14 cellular contexts compared by ENCODE assay signal in genomic region chr12:49105504-49106120, GRCh38. TPM values are rescaled to one million over a fixed set of nuclear protein-coding genes. Genes with fewer than 3 reads are reported as not detected.
A peak's percentile ranks its signal among the peaks of the same experiment; 100 is the strongest.
DNase-seq lines count a peak whose midpoint lies in the region; TF ChIP-seq lines count a peak whose summit lies in the region.
"Had no signal": no experiment of that assay in that cellular context is flagged by ENCODE, and none has a peak within 500 bp of the region (broad histone marks: within the 10 kb centered on the region; RNA-seq: fewer than 3 reads in every experiment).

No MANE protein-coding gene starts in this region.

- DNase-seq in AG10803 (ENCODE audit: low read depth) (peak; percentile 24), cardiac fibroblast (ENCODE audit: low read depth in 2 of 2) (peak; percentile 55 to 80), iris pigment epithelial cell (ENCODE audit: low read depth) (peak; percentile 56), NCI-H1417 treated with DMSO at 0.1 percent for 48 hours (lab: John Stamatoyannopoulos, UW) (no peak), kidney glomerular epithelial cell (lab: John Stamatoyannopoulos, UW) (no peak), dorsolateral prefrontal cortex (no peak)
- no peak for DNase-seq in activated CD4-positive, alpha-beta memory T cell treated with anti-CD3 and anti-CD28 coated beads, Interleukin-2, amount 10 ng/mL, durations not matched to agents 7 days and 5 days
- DNase-seq: activated CD8-positive, alpha-beta memory T cell treated with anti-CD3 and anti-CD28 coated beads for 24 hours; activated naive CD4-positive, alpha-beta T cell treated with anti-CD3 and anti-CD28 coated beads, Interleukin-2, amount 50 U/mL, for 16 hours; NCI-H2227 treated with DMSO at 0.1 percent for 48 hours had no signal

- intact Hi-C loops in dorsolateral prefrontal cortex (cut with DNase I), result no loop called here

- peaks cover 33% of the 10 kb centered on the region for H3K36me3 Mint-ChIP-seq in activated CD4-positive, alpha-beta memory T cell treated with anti-CD3 and anti-CD28 coated beads, Interleukin-2, amount 10 ng/mL, durations not matched to agents 7 days and 5 days (ENCODE audit: low read depth)

- H3K27ac ChIP-seq in dorsolateral prefrontal cortex, result no peak overlapping the region
- H3K27ac ChIP-seq: cardiac muscle cell, suprapubic skin, VCaP had no signal

- H3K27ac Mint-ChIP-seq in activated CD4-positive, alpha-beta memory T cell treated with anti-CD3 and anti-CD28 coated beads, Interleukin-2, amount 10 ng/mL, durations not matched to agents 7 days and 5 days, result no peak overlapping the region

- no peaks in the 10 kb centered on the region for H3K9me3 Mint-ChIP-seq in activated CD4-positive, alpha-beta memory T cell treated with anti-CD3 and anti-CD28 coated beads, Interleukin-2, amount 10 ng/mL, durations not matched to agents 7 days and 5 days

- H3K4me1 Mint-ChIP-seq in activated CD4-positive, alpha-beta memory T cell treated with anti-CD3 and anti-CD28 coated beads, Interleukin-2, amount 10 ng/mL, durations not matched to agents 7 days and 5 days, result peaks cover 28% of the 10 kb centered on the region

- TF ChIP-seq CTCF in AG10803 (conservative IDR thresholded peaks at IDR 0.05; ENCODE audit: low read length) (no peak), cardiac fibroblast (IDR thresholded peaks at IDR 0.05; ENCODE audit: low read depth, low read length) (no peak), dorsolateral prefrontal cortex (IDR thresholded peaks at IDR 0.05 in 54 of 56, conservative IDR thresholded peaks at IDR 0.05 in 2 of 56; ENCODE audit: low read depth in 1 of 56, partially characterized antibody in 56 of 56) (no peak)

- no peak for TF ChIP-seq EP300 in Ishikawa (IDR thresholded peaks at IDR 0.05; ENCODE audit: borderline replicate concordance)

- no peak for TF ChIP-seq RAD21 in Ishikawa (IDR thresholded peaks at IDR 0.05; ENCODE audit: low read depth)

- H3K27me3 ChIP-seq in dorsolateral prefrontal cortex, result no peaks in the 10 kb centered on the region
- H3K27me3 ChIP-seq: cardiac muscle cell, suprapubic skin had no signal

- no peaks in the 10 kb centered on the region for H3K27me3 Mint-ChIP-seq in activated CD4-positive, alpha-beta memory T cell treated with anti-CD3 and anti-CD28 coated beads, Interleukin-2, amount 10 ng/mL, durations not matched to agents 7 days and 5 days

- no peak overlapping the region for H3K4me3 Mint-ChIP-seq in activated CD4-positive, alpha-beta memory T cell treated with anti-CD3 and anti-CD28 coated beads, Interleukin-2, amount 10 ng/mL, durations not matched to agents 7 days and 5 days

- CTCF ChIA-PET in activated CD4-positive, alpha-beta memory T cell treated with anti-CD3 and anti-CD28 coated beads, Interleukin-2, amount 10 ng/mL, durations not matched to agents 7 days and 5 days (lab: Charles Lee), result interaction anchor here (0.7 to 2.4 kb wide), 4 partner anchors 12 to 117 kb away, joined by 4 to 10 read pairs (median 4); partner anchors contain the start of genes DHH and RHEBL1

- no peak overlapping the region for H3K4me3 ChIP-seq in AG10803 (ENCODE audit: low read length)
- no peak overlapping the region for H3K4me3 ChIP-seq in cardiac fibroblast (replicated peaks in 1 of 2; ENCODE audit: low read depth in 2 of 2, low read length in 2 of 2)
- no peak overlapping the region for H3K4me3 ChIP-seq in dorsolateral prefrontal cortex
- H3K4me3 ChIP-seq: cardiac muscle cell, suprapubic skin had no signal

- POLR2A ChIA-PET in activated CD4-positive, alpha-beta memory T cell treated with anti-CD3 and anti-CD28 coated beads, Interleukin-2, amount 10 ng/mL, durations not matched to agents 7 days and 5 days (lab: Charles Lee), result interaction anchor here (0.7 to 9.1 kb wide), 4 partner anchors 13 to 253 kb away, joined by 3 to 81 read pairs (median 5); partner anchors contain the start of genes DDX23, TUBA1A and TUBA1B

TF ChIP-seq in Ishikawa, 13 proteins besides CTCF, POLR2A, EP300 and RAD21:
- no peak for TF ChIP-seq EGR1 (IDR thresholded peaks at IDR 0.05)
- no peak for TF ChIP-seq YY1 (IDR thresholded peaks at IDR 0.05; ENCODE audit: low read depth)
- TF ChIP-seq CREB1 (IDR thresholded peaks at IDR 0.05; ENCODE audit: low read depth), result no peak
- peak; percentile 51 for TF ChIP-seq CEBPB (IDR thresholded peaks at IDR 0.05)
- TF ChIP-seq TCF12 (IDR thresholded peaks at IDR 0.05; ENCODE audit: low read depth), result no peak

RNA-seq across cellular contexts. Expression of gene LMBR1L, which starts 5.0 kb away (rescaled TPM):
- total RNA-seq in activated CD4-positive, alpha-beta memory T cell treated with anti-CD3 and anti-CD28 coated beads, Interleukin-2, amount 10 ng/mL, durations not matched to agents 7 days and 5 days, result 10 to 100 TPM; 82.8 to 85.3 TPM
- total RNA-seq in dorsolateral prefrontal cortex, result 100 to 1,000 TPM in 3 of 120 experiments, 10 to 100 TPM in 117; 40.9 to 108 (median 65.9) TPM

RNA-seq across cellular contexts. Expression of gene DHH, which starts 11.0 kb away (rescaled TPM):
- under 1 TPM; 0.08 to 0.20 TPM for total RNA-seq in activated CD4-positive, alpha-beta memory T cell treated with anti-CD3 and anti-CD28 coated beads, Interleukin-2, amount 10 ng/mL, durations not matched to agents 7 days and 5 days
- 1 to 10 TPM in 4 of 120 experiments, under 1 TPM in 103, not detected in 13; 0.11 to 2.5 (median 0.42) TPM for total RNA-seq in dorsolateral prefrontal cortex

RNA-seq across cellular contexts. Expression of gene TUBA1B, which starts 25.6 kb away (rescaled TPM):
- total RNA-seq in activated CD4-positive, alpha-beta memory T cell treated with anti-CD3 and anti-CD28 coated beads, Interleukin-2, amount 10 ng/mL, durations not matched to agents 7 days and 5 days, result 1,000 to 10,000 TPM; 1,691 to 1,705 TPM
- total RNA-seq in dorsolateral prefrontal cortex, result 1,000 to 10,000 TPM in 116 of 120 experiments, 100 to 1,000 TPM in 4; 810 to 2,486 (median 1,574) TPM

RNA-seq across cellular contexts. Expression of gene RHEBL1, which starts 35.8 kb away (rescaled TPM):
- total RNA-seq in activated CD4-positive, alpha-beta memory T cell treated with anti-CD3 and anti-CD28 coated beads, Interleukin-2, amount 10 ng/mL, durations not matched to agents 7 days and 5 days, result 10 to 100 TPM; 14.8 to 15.8 TPM
- total RNA-seq in dorsolateral prefrontal cortex, result 10 to 100 TPM in 3 of 120 experiments, 1 to 10 TPM in 116, under 1 TPM in 1; 0.55 to 10.5 (median 5.5) TPM

RNA-seq across cellular contexts. Expression of gene KMT2D, which starts 45.0 kb away (rescaled TPM):
- 10 to 100 TPM; 82.3 to 87.8 TPM for total RNA-seq in activated CD4-positive, alpha-beta memory T cell treated with anti-CD3 and anti-CD28 coated beads, Interleukin-2, amount 10 ng/mL, durations not matched to agents 7 days and 5 days
- total RNA-seq in dorsolateral prefrontal cortex, result 100 to 1,000 TPM in 86 of 120 experiments, 10 to 100 TPM in 34; 76.9 to 147 (median 107) TPM

Comparison
In these comparisons a context has a peak if more than half of its experiments do, and no peak if none do; other contexts are left out.
1. DNase-seq: peak in AG10803 (single experiment), cardiac fibroblast (2 of 2) and iris pigment epithelial cell (single experiment); none in NCI-H1417 treated with DMSO at 0.1 percent for 48 hours (single experiment), kidney glomerular epithelial cell (single experiment), activated CD4-positive, alpha-beta memory T cell treated with anti-CD3 and anti-CD28 coated beads, Interleukin-2, amount 10 ng/mL, durations not matched to agents 7 days and 5 days (single experiment) and dorsolateral prefrontal cortex (0 of 10).